ENCODE assay signal across 9 cellular contexts in the genomic region with DNA sequence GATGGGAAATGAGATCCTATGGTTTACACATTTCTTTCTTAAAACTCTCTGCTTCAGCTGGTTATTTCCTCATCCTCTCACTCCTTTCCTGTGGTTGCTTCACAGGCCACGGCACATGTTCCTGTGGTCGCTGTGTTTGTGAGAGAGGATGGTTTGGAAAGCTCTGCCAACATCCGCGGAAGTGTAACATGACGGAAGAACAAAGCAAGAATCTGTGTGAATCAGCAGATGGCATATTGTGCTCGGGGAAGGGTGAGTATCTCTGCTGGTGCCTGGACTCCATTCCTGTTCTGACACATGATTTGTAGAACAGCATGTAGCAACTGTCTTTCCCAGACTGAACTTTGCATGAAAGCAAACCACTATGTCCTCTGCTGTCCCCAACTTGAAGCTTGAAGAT.
A peak's percentile ranks its signal among the peaks of the same experiment; 100 is the strongest.
DNase-seq lines count a peak whose midpoint lies in the region; ATAC-seq and TF ChIP-seq lines count a peak whose summit lies in the region.
"Had no signal": no experiment of that assay in that cellular context is flagged by ENCODE, and none has a peak within 500 bp of the region (broad histone marks: within the 10 kb centered on the region; RNA-seq: fewer than 3 reads in every experiment).

No MANE protein-coding gene starts in this region.

- DNase-seq in stimulated activated CD4-positive, alpha-beta T cell treated with anti-CD3 and anti-CD28 coated beads, Interleukin-15, amount 100 ng/mL, for 24 hours, result peak; percentile 11
- DNase-seq in stimulated activated CD4-positive, alpha-beta T cell treated with anti-CD3 and anti-CD28 coated beads, Interleukin-4, amount 100 ng/mL, for 1 hour, result no peak
- peak; percentile 47 to 68 for DNase-seq in SJCRH30
- peak; percentile 81 for DNase-seq in fibroblast of pulmonary artery (ENCODE audit: low read depth)
- DNase-seq in OCI-M2 (lab: John Stamatoyannopoulos, UW; ENCODE audit: unreplicated experiment), result no peak

- no peak overlapping the region for H3K27ac Mint-ChIP-seq in stimulated activated memory B cell treated with anti-CD40 and anti-IgM and Interleukin-4, amounts not matched to agents 10 μg/mL and 1 μg/mL and 100 μg/mL, for 72 hours

- H3K9me3 Mint-ChIP-seq in stimulated activated memory B cell treated with anti-CD40 and anti-IgM and Interleukin-4, amounts not matched to agents 10 μg/mL and 1 μg/mL and 100 μg/mL, for 72 hours, result no peaks in the 10 kb centered on the region

- no peaks in the 10 kb centered on the region for H3K9me3 ChIP-seq in SJCRH30 (replicated peaks)

- peaks cover 41% of the 10 kb centered on the region for H3K27me3 Mint-ChIP-seq in stimulated activated memory B cell treated with anti-CD40 and anti-IgM and Interleukin-4, amounts not matched to agents 10 μg/mL and 1 μg/mL and 100 μg/mL, for 72 hours

- H3K4me1 Mint-ChIP-seq in stimulated activated memory B cell treated with anti-CD40 and anti-IgM and Interleukin-4, amounts not matched to agents 10 μg/mL and 1 μg/mL and 100 μg/mL, for 72 hours, result no peaks in the 10 kb centered on the region

- TF ChIP-seq CTCF in fibroblast of pulmonary artery (IDR thresholded peaks at IDR 0.05; ENCODE audit: low read length, missing control alignments), result no peak

- H3K27me3 ChIP-seq in SJCRH30, result no peaks in the 10 kb centered on the region

- no peaks in the 10 kb centered on the region for H3K36me3 Mint-ChIP-seq in stimulated activated memory B cell treated with anti-CD40 and anti-IgM and Interleukin-4, amounts not matched to agents 10 μg/mL and 1 μg/mL and 100 μg/mL, for 72 hours

- no peaks in the 10 kb centered on the region for H3K36me3 ChIP-seq in SJCRH30

- ATAC-seq in HG03342 (IDR thresholded peaks at IDR 0.05; ENCODE audit: unreplicated experiment) (no peak), GM21825 (IDR thresholded peaks at IDR 0.05; ENCODE audit: unreplicated experiment) (no peak)
- no peak for ATAC-seq in stimulated activated memory B cell treated with anti-CD40 and anti-IgM and Interleukin-4, amounts not matched to agents 10 μg/mL and 1 μg/mL and 100 μg/mL, for 72 hours
- ATAC-seq: Panc1 had no signal

- peaks cover 7% of the 10 kb centered on the region for H3K4me1 ChIP-seq in SJCRH30

- H3K4me3 ChIP-seq in SJCRH30 (no peak overlapping the region), fibroblast of pulmonary artery (replicated peaks; ENCODE audit: low read depth, low read length) (no peak overlapping the region)

- no peak overlapping the region for H3K27ac ChIP-seq in SJCRH30

- no peak overlapping the region for H3K4me3 Mint-ChIP-seq in stimulated activated memory B cell treated with anti-CD40 and anti-IgM and Interleukin-4, amounts not matched to agents 10 μg/mL and 1 μg/mL and 100 μg/mL, for 72 hours

Comparison
In these comparisons a context has a peak if more than half of its experiments do, and no peak if none do; other contexts are left out.
1. DNase-seq: peak in stimulated activated CD4-positive, alpha-beta T cell treated with anti-CD3 and anti-CD28 coated beads, Interleukin-15, amount 100 ng/mL, for 24 hours (single experiment), SJCRH30 (2 of 2) and fibroblast of pulmonary artery (single experiment); none in stimulated activated CD4-positive, alpha-beta T cell treated with anti-CD3 and anti-CD28 coated beads, Interleukin-4, amount 100 ng/mL, for 1 hour (single experiment) and OCI-M2 (single experiment).